ENCODE assay signal across 8 cellular contexts in the genomic region with DNA sequence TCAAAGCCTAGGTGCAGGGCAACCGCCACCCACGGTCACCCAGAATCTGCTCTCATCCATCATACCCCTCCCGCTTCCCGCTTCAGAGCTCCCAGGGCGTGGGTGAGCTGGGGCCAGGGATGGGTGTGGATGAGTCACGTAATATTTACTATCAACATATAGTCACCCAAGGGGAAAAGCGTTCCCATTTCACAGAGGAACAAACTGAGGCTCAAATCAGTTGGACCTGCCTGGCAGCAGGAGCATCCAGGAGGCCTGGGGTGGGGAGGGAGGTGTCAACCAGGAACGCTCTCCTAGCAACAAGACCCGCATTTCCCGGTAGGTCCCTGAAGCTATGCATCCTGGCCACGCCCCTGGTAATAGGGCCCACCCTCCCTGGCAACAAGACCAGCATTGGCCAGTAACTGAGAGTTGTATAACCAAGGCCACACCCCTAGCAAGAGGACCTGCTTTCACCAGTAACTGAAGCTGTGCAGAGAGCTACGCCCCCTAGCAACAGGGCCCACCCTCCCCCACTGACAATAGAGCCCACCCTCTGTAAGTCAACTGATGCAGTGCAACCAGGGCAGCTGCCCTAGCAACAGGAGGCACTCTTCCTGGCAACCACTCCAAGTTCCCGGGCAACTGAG. TPM values are rescaled to one million over a fixed set of nuclear protein-coding genes. Genes with fewer than 3 reads are reported as not detected.
DNase-seq lines count a peak whose midpoint lies in the region; ATAC-seq and TF ChIP-seq lines count a peak whose summit lies in the region.

No MANE protein-coding gene starts in this region.

- intact Hi-C loops in ascending aorta (cut with DNase I): no loop called here

- no peak overlapping the region for H3K4me3 Mint-ChIP-seq in naive thymus-derived CD8-positive, alpha-beta T cell

- peaks cover 77 to 78% of the 10 kb centered on the region in 2 donors for H3K36me3 ChIP-seq in ascending aorta

- no peak overlapping the region for H3K4me3 ChIP-seq in ascending aorta

- peak; percentile 14 to 48 for ATAC-seq in naive thymus-derived CD8-positive, alpha-beta T cell
- no peak for ATAC-seq in HG02884 (IDR thresholded peaks at IDR 0.05; ENCODE audit: unreplicated experiment)
- ATAC-seq in stimulated activated naive CD8-positive, alpha-beta T cell treated with anti-CD3 and anti-CD28 coated beads, Interleukin-15, Interleukin-2, amounts not matched to agents 100 U/mL and 50 U/mL, for 24 hours: no peak

- POLR2A ChIA-PET in naive thymus-derived CD8-positive, alpha-beta T cell (lab: Charles Lee): interaction anchor here (0.5 to 0.6 kb wide), 2 partner anchors 53 to 72 kb away, joined by 3 read pairs; no protein-coding TSS in a partner anchor

- peaks cover 0 to 10% of the 10 kb centered on the region in 2 donors for H3K4me1 ChIP-seq in ascending aorta

- H3K27me3 ChIP-seq in ascending aorta: no peaks in the 10 kb centered on the region

- H3K36me3 Mint-ChIP-seq in naive thymus-derived CD8-positive, alpha-beta T cell: no peaks in the 10 kb centered on the region

- DNase-seq in Caki2 (ENCODE audit: low read depth): peak; percentile 85
- DNase-seq in HCEC 1CT: peak; percentile 24
- DNase-seq in NCI-H524 (lab: John Stamatoyannopoulos, UW): peak; percentile 77 to 89
- peak; percentile 88 for DNase-seq in cerebellar cortex (ENCODE audit: low spot score)
- DNase-seq in naive thymus-derived CD8-positive, alpha-beta T cell: peak in 2 of 10 donors; percentile 10 to 17
- no peak for DNase-seq in stimulated activated naive CD8-positive, alpha-beta T cell treated with anti-CD3 and anti-CD28 coated beads, Interleukin-15, Interleukin-2, amounts not matched to agents 100 U/mL and 50 U/mL, for 24 hours
- DNase-seq in ascending aorta (ENCODE audit: low spot score in 2 of 2): no peak

- no peaks in the 10 kb centered on the region for H3K27me3 Mint-ChIP-seq in naive thymus-derived CD8-positive, alpha-beta T cell

- no peaks in the 10 kb centered on the region for H3K9me3 Mint-ChIP-seq in naive thymus-derived CD8-positive, alpha-beta T cell

- peaks cover 11 to 35% (median 25%) of the 10 kb centered on the region in 4 donors for H3K4me1 Mint-ChIP-seq in naive thymus-derived CD8-positive, alpha-beta T cell

- no peak for TF ChIP-seq CTCF in ascending aorta (IDR thresholded peaks at IDR 0.05)

- H3K27ac ChIP-seq in ascending aorta: peak overlapping the region in 1 of 2 donors; percentile 28

- peak overlapping the region in 1 of 10 donors; percentile 14 for H3K27ac Mint-ChIP-seq in naive thymus-derived CD8-positive, alpha-beta T cell

- H3K9me3 ChIP-seq in ascending aorta: no peaks in the 10 kb centered on the region

- in situ Hi-C loops in Caki2 (cut with HindIII; ENCODE audit: low pct_unique_long_range_greater_than_20kb, low sequenced_read_pairs): no loop called here

RNA-seq across cellular contexts. Expression of gene TXNRD2, which starts 32.7 kb away (rescaled TPM):
- 53.0 and 54.5 TPM in 2 replicates for total RNA-seq in Caki2 (2014; rRNA removed; shearing (Covaris generic); ENCODE audit: low replicate concordance)
- total RNA-seq in naive thymus-derived CD8-positive, alpha-beta T cell: 10 to 100 TPM; 33.4 to 33.8 TPM
- polyA plus RNA-seq in naive thymus-derived CD8-positive, alpha-beta T cell: 10 to 100 TPM in 2 of 3 donors, 1 to 10 TPM in 1; 6.5 to 14.9 (median 10.6) TPM
- total RNA-seq in ascending aorta: 46.0 TPM

RNA-seq across cellular contexts. Expression of gene COMT, which starts 32.8 kb away (rescaled TPM):
- 517 and 585 TPM in 2 replicates for total RNA-seq in Caki2 (2014; rRNA removed; shearing (Covaris generic); ENCODE audit: low replicate concordance)
- 10 to 100 TPM; 40.7 to 43.0 TPM for total RNA-seq in naive thymus-derived CD8-positive, alpha-beta T cell
- 10 to 100 TPM; 92.1 to 97.2 (median 92.6) TPM for polyA plus RNA-seq in naive thymus-derived CD8-positive, alpha-beta T cell
- 150 TPM for total RNA-seq in ascending aorta

RNA-seq across cellular contexts. Expression of gene ARVCF, which starts 42.3 kb away (rescaled TPM):
- total RNA-seq in Caki2 (2014; rRNA removed; shearing (Covaris generic); ENCODE audit: low replicate concordance): 3.6 and 15.2 TPM in 2 replicates
- total RNA-seq in naive thymus-derived CD8-positive, alpha-beta T cell: 1 to 10 TPM; 4.6 to 5.1 TPM
- polyA plus RNA-seq in naive thymus-derived CD8-positive, alpha-beta T cell: 1 to 10 TPM in 2 of 3 donors, under 1 TPM in 1; 0.53 to 1.5 (median 1.1) TPM
- total RNA-seq in ascending aorta: 252 TPM

RNA-seq across cellular contexts. Expression of gene TANGO2, which starts 46.6 kb away (rescaled TPM):
- total RNA-seq in Caki2 (2014; rRNA removed; shearing (Covaris generic); ENCODE audit: low replicate concordance): 26.6 and 55.2 TPM in 2 replicates
- 10 to 100 TPM; 37.5 to 38.0 TPM for total RNA-seq in naive thymus-derived CD8-positive, alpha-beta T cell
- polyA plus RNA-seq in naive thymus-derived CD8-positive, alpha-beta T cell: 10 to 100 TPM; 22.6 to 36.2 (median 26.4) TPM
- 26.3 TPM for total RNA-seq in ascending aorta

Comparison
In these comparisons a context has a peak if more than half of its experiments do, and no peak if none do; other contexts are left out.
1. DNase-seq: peak in Caki2 (single experiment), HCEC 1CT (single experiment), NCI-H524 (2 of 2) and cerebellar cortex (single experiment); none in stimulated activated naive CD8-positive, alpha-beta T cell treated with anti-CD3 and anti-CD28 coated beads, Interleukin-15, Interleukin-2, amounts not matched to agents 100 U/mL and 50 U/mL, for 24 hours (single experiment) and ascending aorta (0 of 2).
2. ATAC-seq: peak in naive thymus-derived CD8-positive, alpha-beta T cell (2 of 2); none in HG02884 (single experiment) and stimulated activated naive CD8-positive, alpha-beta T cell treated with anti-CD3 and anti-CD28 coated beads, Interleukin-15, Interleukin-2, amounts not matched to agents 100 U/mL and 50 U/mL, for 24 hours (single experiment).
3. RNA of gene ARVCF, which starts 42.3 kb away (total RNA-seq): 252 TPM in ascending aorta (single experiment); 3.6 to 15.2 TPM in Caki2 and 4.6 to 5.1 TPM in naive thymus-derived CD8-positive, alpha-beta T cell; every median in the first group is over 10 times any median in the second.